22 cellular contexts compared by ENCODE assay signal in the genomic region with DNA sequence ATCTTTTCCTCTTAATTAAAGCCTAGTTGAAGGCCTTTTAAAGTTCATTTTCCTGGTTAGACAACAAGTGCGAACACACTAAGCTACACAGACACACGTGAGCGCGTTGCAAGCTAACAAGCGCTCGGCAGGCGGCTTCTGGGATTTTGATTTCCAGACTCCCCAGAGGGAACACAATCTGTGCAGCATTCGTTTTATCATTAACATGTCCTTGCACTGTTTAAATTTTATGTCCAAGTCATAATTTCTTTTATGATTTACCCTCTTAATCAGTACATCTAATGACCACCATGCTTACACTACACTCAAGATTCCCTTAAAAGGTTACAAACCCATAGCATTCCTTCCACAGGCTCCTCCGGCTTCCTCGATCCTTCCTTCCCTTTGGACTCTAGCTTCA. TPM values are rescaled to one million over a fixed set of nuclear protein-coding genes. Genes with fewer than 3 reads are reported as not detected.
"Had no signal": no experiment of that assay in that cellular context is flagged by ENCODE, and none has a peak within 500 bp of the region (broad histone marks: within the 10 kb centered on the region; RNA-seq: fewer than 3 reads in every experiment).

No MANE protein-coding gene starts in this region.

- H3K27me3 ChIP-seq: breast epithelium, right atrium auricular region, suprapubic skin, vagina had no signal

- H3K9me3 Mint-ChIP-seq: activated B cell treated with CpG ODN at 0.5 μM for 24 hours; activated naive CD8-positive, alpha-beta T cell treated with anti-CD3 and anti-CD28 coated beads for 36 hours; neural crest cell had no signal

- H3K36me3 Mint-ChIP-seq: activated naive CD8-positive, alpha-beta T cell treated with anti-CD3 and anti-CD28 coated beads for 36 hours; naive thymus-derived CD4-positive, alpha-beta T cell had no signal

- H3K4me3 ChIP-seq: breast epithelium, right atrium auricular region, suprapubic skin, vagina had no signal

- H3K36me3 ChIP-seq: breast epithelium, suprapubic skin, vagina had no signal

- ATAC-seq: naive thymus-derived CD4-positive, alpha-beta T cell; stimulated activated naive CD8-positive, alpha-beta T cell treated with anti-CD3 and anti-CD28 coated beads, Interleukin-15, Interleukin-2, amounts not matched to agents 100 U/mL and 50 U/mL, for 24 hours had no signal

- DNase-seq: activated B cell treated with CpG ODN at 0.5 μM for 24 hours; activated CD4-positive, alpha-beta T cell treated with anti-CD3 and anti-CD28 coated beads for 4 hours; activated CD4-positive, alpha-beta T cell treated with anti-CD3 and anti-CD28 coated beads, Interleukin-2, amount 50 U/mL, for 48 hours; activated naive CD4-positive, alpha-beta T cell treated with Interleukin-2 at 50 U/mL for 16 hours; activated naive CD8-positive, alpha-beta T cell treated with anti-CD3 and anti-CD28 coated beads for 36 hours; activated T-cell treated with anti-CD3 and anti-CD28 coated beads, Interleukin-2, amount 50 U/mL, for 48 hours; cortex of kidney; foreskin melanocyte; hippocampal formation; kidney glomerular epithelial cell; naive thymus-derived CD4-positive, alpha-beta T cell; occipital lobe; stimulated activated CD4-positive, alpha-beta T cell treated with anti-CD3 and anti-CD28 coated beads, Interleukin-12 subunit alpha, Interleukin-12 subunit beta, amount 100 ng/mL, for 4 hours; stimulated activated CD4-positive, alpha-beta T cell treated with anti-CD3 and anti-CD28 coated beads, Interleukin-4, amount 100 ng/mL, for 4 hours; stimulated activated naive CD8-positive, alpha-beta T cell treated with anti-CD3 and anti-CD28 coated beads, Interleukin-15, Interleukin-2, amounts not matched to agents 100 U/mL and 50 U/mL, for 24 hours; T1000; trophoblast cell had no signal

- H3K4me1 ChIP-seq: breast epithelium had no signal

- H3K27ac Mint-ChIP-seq: activated B cell treated with CpG ODN at 0.5 μM for 24 hours; activated naive CD8-positive, alpha-beta T cell treated with anti-CD3 and anti-CD28 coated beads for 36 hours; naive thymus-derived CD4-positive, alpha-beta T cell had no signal

- H3K9me3 ChIP-seq: breast epithelium, right atrium auricular region, suprapubic skin, vagina had no signal

- H3K4me3 Mint-ChIP-seq: activated B cell treated with CpG ODN at 0.5 μM for 24 hours; activated naive CD8-positive, alpha-beta T cell treated with anti-CD3 and anti-CD28 coated beads for 36 hours; naive thymus-derived CD4-positive, alpha-beta T cell; neural crest cell had no signal

- H3K27ac ChIP-seq: breast epithelium, right atrium auricular region, suprapubic skin, vagina had no signal

- H3K4me1 Mint-ChIP-seq: activated B cell treated with CpG ODN at 0.5 μM for 24 hours; activated naive CD8-positive, alpha-beta T cell treated with anti-CD3 and anti-CD28 coated beads for 36 hours had no signal

RNA-seq across cellular contexts. Expression of a gene that starts 16.8 kb away (rescaled TPM):
- total RNA-seq: activated B cell treated with CpG ODN at 0.5 μM for 24 hours; activated naive CD8-positive, alpha-beta T cell treated with anti-CD3 and anti-CD28 coated beads for 36 hours had no signal
- polyA plus RNA-seq: naive thymus-derived CD4-positive, alpha-beta T cell had no signal

RNA-seq across cellular contexts. Expression of a gene that starts 16.9 kb away (rescaled TPM):
- total RNA-seq: activated B cell treated with CpG ODN at 0.5 μM for 24 hours; activated naive CD8-positive, alpha-beta T cell treated with anti-CD3 and anti-CD28 coated beads for 36 hours had no signal
- polyA plus RNA-seq: naive thymus-derived CD4-positive, alpha-beta T cell had no signal
